ENCODE assay signal across 21 cellular contexts in genomic region chr6:79149884-79150283, GRCh38.
"Had no signal": no experiment of that assay in that cellular context is flagged by ENCODE, and none has a peak within 500 bp of the region (broad histone marks: within the 10 kb centered on the region; RNA-seq: fewer than 3 reads in every experiment).

No MANE protein-coding gene starts in this region.

- DNase-seq: cortex of kidney; dorsolateral prefrontal cortex; effector CD8-positive, alpha-beta T cell; foreskin melanocyte; heart right ventricle; hypothalamus; islet precursor cell; left lung; mesenchymal stem cell; naive thymus-derived CD4-positive, alpha-beta T cell; nephron progenitor cell; sigmoid colon; small intestine; stimulated activated CD4-positive, alpha-beta T cell treated with anti-CD3 and anti-CD28 coated beads, Interleukin-12 subunit alpha, Interleukin-12 subunit beta, amount 100 ng/mL, for 4 hours; stimulated activated naive CD4-positive, alpha-beta T cell; stomach; substantia nigra; transverse colon had no signal

- ATAC-seq: left lung; naive thymus-derived CD4-positive, alpha-beta T cell had no signal

- H3K36me3 ChIP-seq: heart right ventricle, left lung, neutrophil, sigmoid colon, stomach, thoracic aorta, transverse colon had no signal

- H3K4me3 ChIP-seq: dorsolateral prefrontal cortex, heart right ventricle, left lung, lung, sigmoid colon, stomach, thoracic aorta, transverse colon had no signal

- H3K27me3 ChIP-seq: dorsolateral prefrontal cortex, heart right ventricle, left lung, sigmoid colon, stomach, transverse colon had no signal

- H3K4me1 ChIP-seq: left lung, sigmoid colon, stomach, transverse colon had no signal

- H3K9me3 ChIP-seq: heart right ventricle, left lung, neutrophil, sigmoid colon, stomach, thoracic aorta, transverse colon had no signal

- H3K27ac ChIP-seq: dorsolateral prefrontal cortex, heart right ventricle, left lung, neutrophil, sigmoid colon, stomach, thoracic aorta, transverse colon had no signal
